ENCODE assay signal across 8 cellular contexts in genomic region chrX:16870095-16870860, GRCh38. TPM values are rescaled to one million over a fixed set of nuclear protein-coding genes. Genes with fewer than 3 reads are reported as not detected.
DNase-seq lines count a peak whose midpoint lies in the region; ATAC-seq and TF ChIP-seq lines count a peak whose summit lies in the region.

Gene RBBP7 (minus strand): TSS chrX:16870362. CDS start chrX:16870053, 309 bp downstream.

- H3K27ac Mint-ChIP-seq in activated CD4-positive, alpha-beta memory T cell treated with anti-CD3 and anti-CD28 coated beads for 36 hours: peak within 1 kb of the TSS; percentile 98

- CTCF ChIA-PET in activated CD4-positive, alpha-beta memory T cell treated with anti-CD3 and anti-CD28 coated beads for 36 hours (lab: Charles Lee): interaction anchor here (2.8 kb wide), 1 partner anchor 12 kb away, joined by 15 read pairs; no protein-coding TSS in a partner anchor

- peak within 1 kb of the TSS; percentile 92 for H3K27ac ChIP-seq in C4-2B

- H3K4me1 Mint-ChIP-seq in activated CD4-positive, alpha-beta memory T cell treated with anti-CD3 and anti-CD28 coated beads for 36 hours (ENCODE audit: low read depth): peaks cover 26% of the 10 kb centered on the region

- H3K36me3 Mint-ChIP-seq in activated CD4-positive, alpha-beta memory T cell treated with anti-CD3 and anti-CD28 coated beads for 36 hours: peaks cover 22% of the 10 kb centered on the region

- no peaks in the 10 kb centered on the region for H3K9me3 Mint-ChIP-seq in activated CD4-positive, alpha-beta memory T cell treated with anti-CD3 and anti-CD28 coated beads for 36 hours

- peak within 1 kb of the TSS; percentile 97 for H3K4me3 Mint-ChIP-seq in activated CD4-positive, alpha-beta memory T cell treated with anti-CD3 and anti-CD28 coated beads for 36 hours

- no peaks in the 10 kb centered on the region for H3K27me3 Mint-ChIP-seq in activated CD4-positive, alpha-beta memory T cell treated with anti-CD3 and anti-CD28 coated beads for 36 hours

- peak within 1 kb of the TSS; percentile 53 for H3K4me3 ChIP-seq in lower leg skin (ENCODE audit: low read depth, poor library complexity, severe bottlenecking)

- TF ChIP-seq POLR2A in lower leg skin (IDR thresholded peaks at IDR 0.05): peak in 1 of 2 donors; percentile 43

- POLR2A ChIA-PET in activated CD4-positive, alpha-beta memory T cell treated with anti-CD3 and anti-CD28 coated beads for 36 hours (lab: Charles Lee): interaction anchor here (0.6 to 1.4 kb wide), 2 partner anchors 10 to 80 kb away, joined by 3 to 5 read pairs; no protein-coding TSS in a partner anchor

- ATAC-seq in GM19395 (IDR thresholded peaks at IDR 0.05; ENCODE audit: unreplicated experiment): peak; percentile 83
- peak; percentile 73 for ATAC-seq in HG03565 (IDR thresholded peaks at IDR 0.05; ENCODE audit: unreplicated experiment)

- DNase-seq in NCI-H82 (lab: John Stamatoyannopoulos, UW) (peak; percentile 97), dermis microvascular lymphatic vessel endothelial cell (ENCODE audit: low read depth in 2 of 2) (peak; percentile 82 to 90), lower leg skin (ENCODE audit: low spot score in 2 of 2) (peak; percentile 81 to 98)
- DNase-seq in activated CD4-positive, alpha-beta memory T cell treated with anti-CD3 and anti-CD28 coated beads for 36 hours: peak; percentile 93
- DNase-seq in stimulated activated CD4-positive, alpha-beta T cell treated with anti-CD3 and anti-CD28 coated beads, Interleukin-4, amount 100 ng/mL, for 48 hours (ENCODE audit: low read depth in 2 of 2): peak; percentile 80

- TF ChIP-seq CTCF in C4-2B (conservative IDR thresholded peaks at IDR 0.05): no peak
- TF ChIP-seq CTCF in lower leg skin (IDR thresholded peaks at IDR 0.05): no peak

- WGBS in lower leg skin, 2 donors: 0 to 1% methylated on average over 10 to 72 of the region's 84 CpGs

- intact Hi-C loops in activated CD4-positive, alpha-beta memory T cell treated with anti-CD3 and anti-CD28 coated beads for 36 hours (cut with micrococcal nuclease): loop anchor here (1.0 kb wide), 2 partner anchors 84 to 151 kb away; partner anchors contain the start of genes SYAP1 and TXLNG
- intact Hi-C loops in lower leg skin (cut with DNase I; ENCODE audit: low total_unique reads): no loop called here

RNA-seq across cellular contexts. Expression of gene RBBP7, which starts in this region (rescaled TPM):
- 100 to 1,000 TPM; 213 to 216 TPM for total RNA-seq in activated CD4-positive, alpha-beta memory T cell treated with anti-CD3 and anti-CD28 coated beads for 36 hours
- total RNA-seq in dermis microvascular lymphatic vessel endothelial cell: 113 and 162 TPM in 2 replicates
- total RNA-seq in lower leg skin: 10 to 100 TPM; 47.7 to 82.6 (median 59.1) TPM

Comparison
In these comparisons a context has a peak if more than half of its experiments do, and no peak if none do; other contexts are left out.
1. Peak in every context shown above with its lines: DNase-seq, ATAC-seq, H3K4me3 ChIP-seq and H3K27ac ChIP-seq.